In genomic region chr1:155320252-155320651, GRCh38 we compare ENCODE assay signal across 8 cellular contexts. TPM values are rescaled to one million over a fixed set of nuclear protein-coding genes. Genes with fewer than 3 reads are reported as not detected.
DNase-seq lines count a peak whose midpoint lies in the region; FAIRE-seq and TF ChIP-seq lines count a peak whose summit lies in the region.

No MANE protein-coding gene starts in this region.

- H3K9me3 Mint-ChIP-seq in activated CD4-positive, alpha-beta memory T cell treated with anti-CD3 and anti-CD28 coated beads for 36 hours, result no peaks in the 10 kb centered on the region

- H3K9me2 ChIP-seq in DOHH2 (replicated peaks; ENCODE audit: control insufficient read depth, low read length), result no peaks in the 10 kb centered on the region

- no peak for DNase-seq in activated CD4-positive, alpha-beta memory T cell treated with anti-CD3 and anti-CD28 coated beads for 36 hours
- DNase-seq in fibroblast of mammary gland (ENCODE audit: low read depth) (no peak), retinal pigment epithelial cell (ENCODE audit: low read depth) (no peak), HCEC 1CT (no peak), H54 (ENCODE audit: insufficient read length, low spot score) (no peak), anterior cingulate cortex (lab: John Stamatoyannopoulos, UW) (no peak), NCI-H1092 (lab: John Stamatoyannopoulos, UW) (no peak)

- peaks cover 33% of the 10 kb centered on the region for H3K36me3 Mint-ChIP-seq in activated CD4-positive, alpha-beta memory T cell treated with anti-CD3 and anti-CD28 coated beads for 36 hours

- CTCF ChIA-PET in activated CD4-positive, alpha-beta memory T cell treated with anti-CD3 and anti-CD28 coated beads for 36 hours (lab: Charles Lee), result interaction anchor here (0.6 to 6.3 kb wide), 2 partner anchors 68 to 113 kb away, joined by 3 to 188 read pairs; partner anchors contain the start of gene ENTREP3

- H3K27me3 Mint-ChIP-seq in activated CD4-positive, alpha-beta memory T cell treated with anti-CD3 and anti-CD28 coated beads for 36 hours, result no peaks in the 10 kb centered on the region

- no peaks in the 10 kb centered on the region for H3K27me3 ChIP-seq in DOHH2 (ENCODE audit: control insufficient read depth, low read length)

- peaks cover 37% of the 10 kb centered on the region for H3K4me1 ChIP-seq in DOHH2 (ENCODE audit: control insufficient read depth, low read length)

- peak overlapping the region; percentile 29 for H3K27ac ChIP-seq in DOHH2 (ENCODE audit: low read depth, low read length)

- H3K9me3 ChIP-seq in DOHH2 (ENCODE audit: control insufficient read depth, insufficient read depth, low read length), result no peaks in the 10 kb centered on the region

- no peak for TF ChIP-seq CTCF in DOHH2 (IDR thresholded peaks at IDR 0.05; ENCODE audit: low read depth, low read length, poor library complexity, severe bottlenecking)
- TF ChIP-seq CTCF in fibroblast of mammary gland (conservative IDR thresholded peaks at IDR 0.05; ENCODE audit: control insufficient read depth, insufficient read depth, low read depth, low read length), result no peak
- TF ChIP-seq CTCF in retinal pigment epithelial cell (conservative IDR thresholded peaks at IDR 0.05; ENCODE audit: low read depth, low read length), result no peak

- H3F3A ChIP-seq in DOHH2 (ENCODE audit: control insufficient read depth, insufficient read depth), result peaks cover 35% of the 10 kb centered on the region

- POLR2A ChIA-PET in activated CD4-positive, alpha-beta memory T cell treated with anti-CD3 and anti-CD28 coated beads for 36 hours (lab: Charles Lee), result interaction anchor here (1.0 to 1.5 kb wide), 2 partner anchors 12 to 44 kb away, joined by 3 read pairs; partner anchors contain the start of gene FDPS

- peak overlapping the region; percentile 11 for H3K27ac Mint-ChIP-seq in activated CD4-positive, alpha-beta memory T cell treated with anti-CD3 and anti-CD28 coated beads for 36 hours

- H3K4me3 ChIP-seq in DOHH2 (ENCODE audit: low read length), result peak overlapping the region; percentile 46
- H3K4me3 ChIP-seq in fibroblast of mammary gland (ENCODE audit: control insufficient read depth, low read depth, low read length), result peak overlapping the region; percentile 46
- peak overlapping the region; percentile 37 for H3K4me3 ChIP-seq in retinal pigment epithelial cell (ENCODE audit: low read length)

- no peak for TF ChIP-seq POLR2A in H54 (IDR thresholded peaks at IDR 0.05; ENCODE audit: low read depth, low read length)

- H4K20me1 ChIP-seq in DOHH2 (ENCODE audit: control insufficient read depth, insufficient read depth, low read depth, low read length), result 0 out of 2 replicates have a peak, but pooled peaks cover 4% of the 10 kb centered on the region

- H3K79me2 ChIP-seq in DOHH2 (ENCODE audit: control insufficient read depth, low read length), result peaks cover 9% of the 10 kb centered on the region

- peak overlapping the region; percentile 47 for H3K4me2 ChIP-seq in DOHH2 (ENCODE audit: low read length)

- FAIRE-seq in H54 (lab: Jason Lieb, UNC), result no peak

- H3K36me3 ChIP-seq in DOHH2 (ENCODE audit: control insufficient read depth, low read length), result peaks cover 42% of the 10 kb centered on the region

- H3K4me1 Mint-ChIP-seq in activated CD4-positive, alpha-beta memory T cell treated with anti-CD3 and anti-CD28 coated beads for 36 hours (ENCODE audit: low read depth), result peaks cover 27% of the 10 kb centered on the region

- intact Hi-C loops in activated CD4-positive, alpha-beta memory T cell treated with anti-CD3 and anti-CD28 coated beads for 36 hours (cut with micrococcal nuclease), result loop anchor here (5.0 to 10.0 kb wide), 2 partner anchors 128 to 275 kb away; no protein-coding TSS in a partner anchor

- H3K4me3 Mint-ChIP-seq in activated CD4-positive, alpha-beta memory T cell treated with anti-CD3 and anti-CD28 coated beads for 36 hours, result peak overlapping the region; percentile 56

RNA-seq across cellular contexts. Expression of gene RUSC1, which starts 0.4 kb away (rescaled TPM):
- 10 to 100 TPM; 23.2 to 25.4 TPM for total RNA-seq in activated CD4-positive, alpha-beta memory T cell treated with anti-CD3 and anti-CD28 coated beads for 36 hours

RNA-seq across cellular contexts. Expression of gene FDPS, which starts 11.6 kb away (rescaled TPM):
- 100 to 1,000 TPM; 378 to 395 TPM for total RNA-seq in activated CD4-positive, alpha-beta memory T cell treated with anti-CD3 and anti-CD28 coated beads for 36 hours

RNA-seq across cellular contexts. Expression of gene PKLR, which starts 19.0 kb away (rescaled TPM):
- total RNA-seq in activated CD4-positive, alpha-beta memory T cell treated with anti-CD3 and anti-CD28 coated beads for 36 hours, result not detected

RNA-seq across cellular contexts. Expression of gene HCN3, which starts 43.0 kb away (rescaled TPM):
- 1 to 10 TPM; 1.9 to 2.4 TPM for total RNA-seq in activated CD4-positive, alpha-beta memory T cell treated with anti-CD3 and anti-CD28 coated beads for 36 hours

RNA-seq across cellular contexts. Expression of gene CLK2, which starts 46.9 kb away (rescaled TPM):
- 10 to 100 TPM; 62.0 to 68.1 TPM for total RNA-seq in activated CD4-positive, alpha-beta memory T cell treated with anti-CD3 and anti-CD28 coated beads for 36 hours
